19 cellular contexts compared by ENCODE assay signal in genomic region chr12:84638811-84639368, GRCh38.
DNase-seq lines count a peak whose midpoint lies in the region; ATAC-seq and TF ChIP-seq lines count a peak whose summit lies in the region.
"Had no signal": no experiment of that assay in that cellular context is flagged by ENCODE, and none has a peak within 500 bp of the region (broad histone marks: within the 10 kb centered on the region; RNA-seq: fewer than 3 reads in every experiment).

No MANE protein-coding gene starts in this region.

- H3K27me3 ChIP-seq in SU-DHL-6 (ENCODE audit: low read length): no peaks in the 10 kb centered on the region

- H3K27ac Mint-ChIP-seq in Calu3 (ENCODE audit: unreplicated experiment): no peak overlapping the region
- H3K27ac Mint-ChIP-seq: activated T-helper 2 cell treated with anti-CD3 and anti-CD28 coated beads, Interferon-gamma antibody, Interleukin-2, Interleukin-4, amounts not matched to agents 10 μg/mL and 5 μg/mL and 100 μg/mL, durations not matched to agents 14 hours and 24 hours and 36 hours; stimulated activated naive CD8-positive, alpha-beta T cell treated with anti-CD3 and anti-CD28 coated beads, Interleukin-15, Interleukin-2, amounts not matched to agents 100 ng/mL and 50 ng/mL, for 24 hours; WTC11 had no signal

- ATAC-seq in GM19324 (IDR thresholded peaks at IDR 0.05; ENCODE audit: low FRiP score, unreplicated experiment): no peak
- ATAC-seq: WTC11 had no signal

- intact Hi-C loops in Calu3 (cut with micrococcal nuclease; ENCODE audit: unreplicated experiment): no loop called here

- CTCF ChIA-PET in Calu3 (lab: Charles Lee): no interaction called here

- peak overlapping the region; percentile 68 for H2AFZ ChIP-seq in SU-DHL-6 (ENCODE audit: low read depth, low read length, severe bottlenecking)

- no peaks in the 10 kb centered on the region for H3K9me3 ChIP-seq in SU-DHL-6 (ENCODE audit: insufficient read depth, low read length)

- peaks cover 2% of the 10 kb centered on the region for H3K9me3 Mint-ChIP-seq in Calu3 (ENCODE audit: low read depth, unreplicated experiment)
- H3K9me3 Mint-ChIP-seq: activated T-helper 2 cell treated with anti-CD3 and anti-CD28 coated beads, Interferon-gamma antibody, Interleukin-2, Interleukin-4, amounts not matched to agents 10 μg/mL and 5 μg/mL and 100 μg/mL, durations not matched to agents 14 hours and 24 hours and 36 hours; WTC11 had no signal

- H3K4me2 ChIP-seq in SU-DHL-6 (ENCODE audit: low read depth, low read length, poor library complexity, severe bottlenecking): no peak overlapping the region

- DNase-seq in DMS53 (lab: John Stamatoyannopoulos, UW) (peak; percentile 11), DMS53 treated with DMSO at 0.1 percent for 48 hours (lab: John Stamatoyannopoulos, UW; ENCODE audit: unreplicated experiment) (no peak), fibroblast of mammary gland (ENCODE audit: low read depth) (peak; percentile 18), renal cortical epithelial cell (ENCODE audit: low read depth) (peak; percentile 7), Calu3 (no peak)
- DNase-seq in stimulated activated CD4-positive, alpha-beta T cell treated with anti-CD3 and anti-CD28 coated beads, Interleukin-2, amount 100 ng/mL, for 24 hours: no peak
- DNase-seq: anterior cingulate cortex; C1 segment of cervical spinal cord; DMS 273 treated with DMSO at 0.1 percent for 48 hours; KBM-7; NCI-H1105; NK-92 treated with Interleukin-12 subunit alpha and Interleukin-12 subunit beta, amount 100 ng/mL, for 24 hours had no signal

- no peaks in the 10 kb centered on the region for H3K36me3 Mint-ChIP-seq in Calu3 (ENCODE audit: insufficient read depth, unreplicated experiment)
- H3K36me3 Mint-ChIP-seq: WTC11 had no signal

- no peaks in the 10 kb centered on the region for H3K79me2 ChIP-seq in SU-DHL-6 (ENCODE audit: insufficient read depth, low read length)

- TF ChIP-seq CTCF in SU-DHL-6 (IDR thresholded peaks at IDR 0.05; ENCODE audit: insufficient read depth, low read length, poor library complexity, severe bottlenecking) (no peak), fibroblast of mammary gland (conservative IDR thresholded peaks at IDR 0.05; ENCODE audit: control insufficient read depth, insufficient read depth, low read depth, low read length) (no peak), Calu3 (IDR thresholded peaks at IDR 0.05; ENCODE audit: unreplicated experiment) (no peak)

- no peak overlapping the region for H3K4me3 Mint-ChIP-seq in Calu3 (ENCODE audit: low read depth, unreplicated experiment)
- H3K4me3 Mint-ChIP-seq: stimulated activated naive CD8-positive, alpha-beta T cell treated with anti-CD3 and anti-CD28 coated beads, Interleukin-15, Interleukin-2, amounts not matched to agents 100 ng/mL and 50 ng/mL, for 24 hours; WTC11 had no signal

- no peak overlapping the region for H3K4me3 ChIP-seq in SU-DHL-6 (ENCODE audit: insufficient read depth, low read length, poor library complexity, severe bottlenecking)
- H3K4me3 ChIP-seq in fibroblast of mammary gland (ENCODE audit: control insufficient read depth, low read depth, low read length): no peak overlapping the region
- H3K4me3 ChIP-seq: coronary artery had no signal

- no TSS peak for BruUV-seq in Calu3 (replicated peaks; lab: Mats Ljungman, UMichigan)

- H3K36me3 ChIP-seq in SU-DHL-6 (ENCODE audit: low read length): no peaks in the 10 kb centered on the region

- H3K27me3 Mint-ChIP-seq in Calu3 (ENCODE audit: unreplicated experiment): no peaks in the 10 kb centered on the region
- H3K27me3 Mint-ChIP-seq: stimulated activated naive CD8-positive, alpha-beta T cell treated with anti-CD3 and anti-CD28 coated beads, Interleukin-15, Interleukin-2, amounts not matched to agents 100 ng/mL and 50 ng/mL, for 24 hours had no signal

- no peaks in the 10 kb centered on the region for H3K9me2 ChIP-seq in SU-DHL-6 (replicated peaks; ENCODE audit: insufficient read depth, low read length)

- no peaks in the 10 kb centered on the region for H3K4me1 Mint-ChIP-seq in Calu3 (ENCODE audit: low read depth, unreplicated experiment)

- no peak overlapping the region for H3K9ac ChIP-seq in SU-DHL-6 (ENCODE audit: low read length)

- H3K27ac ChIP-seq in SU-DHL-6 (ENCODE audit: low read depth, low read length): no peak overlapping the region
- H3K27ac ChIP-seq: 22Rv1, coronary artery had no signal

- no peaks in the 10 kb centered on the region for H4K20me1 ChIP-seq in SU-DHL-6 (ENCODE audit: low read depth, low read length)

- no peaks in the 10 kb centered on the region for H3F3A ChIP-seq in SU-DHL-6 (ENCODE audit: insufficient read depth)

Comparison
In these comparisons a context has a peak if more than half of its experiments do, and no peak if none do; other contexts are left out.
1. DNase-seq: peak in DMS53 (single experiment), fibroblast of mammary gland (single experiment) and renal cortical epithelial cell (single experiment); none in DMS53 treated with DMSO at 0.1 percent for 48 hours (single experiment), Calu3 (single experiment) and stimulated activated CD4-positive, alpha-beta T cell treated with anti-CD3 and anti-CD28 coated beads, Interleukin-2, amount 100 ng/mL, for 24 hours (0 of 2).